37 cellular contexts compared by ENCODE assay signal in genomic region chr2:211631503-211631902, GRCh38.
"Had no signal": no experiment of that assay in that cellular context is flagged by ENCODE, and none has a peak within 500 bp of the region (broad histone marks: within the 10 kb centered on the region; RNA-seq: fewer than 3 reads in every experiment).

No MANE protein-coding gene starts in this region.

- H3K36me3 Mint-ChIP-seq: activated CD8-positive, alpha-beta memory T cell treated with anti-CD3 and anti-CD28 coated beads, Interleukin-2, amount 10 ng/mL, durations not matched to agents 7 days and 5 days; activated naive CD4-positive, alpha-beta T cell treated with anti-CD3 and anti-CD28 coated beads, Interleukin-2, amount 10 ng/mL, durations not matched to agents 7 days and 5 days; activated naive CD4-positive, alpha-beta T cell treated with anti-CD3 and anti-CD28 coated beads, Interleukin-2, amount 50 U/mL, for 24 hours; activated naive CD8-positive, alpha-beta T cell; activated naive CD8-positive, alpha-beta T cell treated with anti-CD3 and anti-CD28 coated beads, Interleukin-2, amount 10 ng/mL, durations not matched to agents 7 days and 5 days; WTC11 had no signal

- H3K4me3 ChIP-seq: ascending aorta, cardiac muscle cell, colonic mucosa had no signal

- H3K27me3 Mint-ChIP-seq: activated CD4-positive, alpha-beta memory T cell treated with anti-CD3 and anti-CD28 coated beads, Interleukin-2, amount 10 ng/mL, durations not matched to agents 7 days and 5 days; activated CD4-positive, alpha-beta T cell treated with anti-CD3 and anti-CD28 coated beads for 36 hours; activated CD4-positive, alpha-beta T cell treated with anti-CD3 and anti-CD28 coated beads, Interleukin-2, amount 10 ng/mL, durations not matched to agents 7 days and 5 days; activated CD8-positive, alpha-beta memory T cell treated with anti-CD3 and anti-CD28 coated beads, Interleukin-2, amount 10 ng/mL, durations not matched to agents 7 days and 5 days; activated naive CD4-positive, alpha-beta T cell treated with anti-CD3 and anti-CD28 coated beads, Interleukin-2, amount 10 ng/mL, durations not matched to agents 7 days and 5 days; activated naive CD4-positive, alpha-beta T cell treated with anti-CD3 and anti-CD28 coated beads, Interleukin-2, amount 50 U/mL, for 24 hours; activated naive CD8-positive, alpha-beta T cell; activated naive CD8-positive, alpha-beta T cell treated with anti-CD3 and anti-CD28 coated beads, Interleukin-2, amount 10 ng/mL, durations not matched to agents 7 days and 5 days; activated naive CD8-positive, alpha-beta T cell treated with anti-CD3 and anti-CD28 coated beads, Interleukin-2, amount 50 U/mL, for 24 hours; activated T-cell treated with anti-CD3 and anti-CD28 coated beads, Interleukin-2, amount 50 U/mL, for 24 hours; brain; central memory CD8-positive, alpha-beta T cell had no signal

- ATAC-seq: activated CD4-positive, alpha-beta T cell treated with anti-CD3 and anti-CD28 coated beads for 36 hours; activated CD4-positive, CD25-positive, alpha-beta regulatory T cell treated with anti-CD3 and anti-CD28 coated beads, Interleukin-2, amount 50 U/mL, for 24 hours; activated CD8-positive, alpha-beta memory T cell treated with anti-CD3 and anti-CD28 coated beads, Interleukin-2, amount 10 ng/mL, durations not matched to agents 7 days and 5 days; activated CD8-positive, alpha-beta T cell treated with anti-CD3 and anti-CD28 coated beads, Interleukin-2, amount 10 ng/mL, durations not matched to agents 7 days and 5 days; activated naive CD8-positive, alpha-beta T cell treated with anti-CD3 and anti-CD28 coated beads, Interleukin-2, amount 50 U/mL, for 24 hours; WTC11 had no signal

- H3K9me3 Mint-ChIP-seq: activated naive CD8-positive, alpha-beta T cell treated with anti-CD3 and anti-CD28 coated beads, Interleukin-2, amount 10 ng/mL, durations not matched to agents 7 days and 5 days had no signal

- H3K4me3 Mint-ChIP-seq: activated CD4-positive, alpha-beta memory T cell treated with anti-CD3 and anti-CD28 coated beads, Interleukin-2, amount 10 ng/mL, durations not matched to agents 7 days and 5 days; activated CD4-positive, alpha-beta T cell treated with anti-CD3 and anti-CD28 coated beads for 36 hours; activated CD4-positive, alpha-beta T cell treated with anti-CD3 and anti-CD28 coated beads, Interleukin-2, amount 10 ng/mL, durations not matched to agents 7 days and 5 days; activated CD8-positive, alpha-beta memory T cell treated with anti-CD3 and anti-CD28 coated beads, Interleukin-2, amount 10 ng/mL, durations not matched to agents 7 days and 5 days; activated CD8-positive, alpha-beta T cell treated with anti-CD3 and anti-CD28 coated beads, Interleukin-2, amount 10 ng/mL, durations not matched to agents 7 days and 5 days; activated naive CD4-positive, alpha-beta T cell treated with anti-CD3 and anti-CD28 coated beads, Interleukin-2, amount 10 ng/mL, durations not matched to agents 7 days and 5 days; activated naive CD4-positive, alpha-beta T cell treated with anti-CD3 and anti-CD28 coated beads, Interleukin-2, amount 50 U/mL, for 24 hours; activated naive CD8-positive, alpha-beta T cell; activated naive CD8-positive, alpha-beta T cell treated with anti-CD3 and anti-CD28 coated beads, Interleukin-2, amount 10 ng/mL, durations not matched to agents 7 days and 5 days; activated naive CD8-positive, alpha-beta T cell treated with anti-CD3 and anti-CD28 coated beads, Interleukin-2, amount 50 U/mL, for 24 hours; activated T-cell treated with anti-CD3 and anti-CD28 coated beads, Interleukin-2, amount 50 U/mL, for 24 hours; brain; central memory CD8-positive, alpha-beta T cell; T-helper 2 cell treated with Interferon-gamma antibody and Interleukin-4, amounts not matched to agents 5 μg/mL and 100 μg/mL, for 36 hours; WTC11 had no signal

- H3K36me3 ChIP-seq: ascending aorta, cardiac muscle cell, colonic mucosa, WERI-Rb-1 had no signal

- H3K9me3 ChIP-seq: colonic mucosa had no signal

- H3K4me1 ChIP-seq: ascending aorta, colonic mucosa had no signal

- H3K27ac Mint-ChIP-seq: activated CD4-positive, alpha-beta memory T cell treated with anti-CD3 and anti-CD28 coated beads, Interleukin-2, amount 10 ng/mL, durations not matched to agents 7 days and 5 days; activated CD4-positive, alpha-beta T cell treated with anti-CD3 and anti-CD28 coated beads for 36 hours; activated CD4-positive, alpha-beta T cell treated with anti-CD3 and anti-CD28 coated beads, Interleukin-2, amount 10 ng/mL, durations not matched to agents 7 days and 5 days; activated CD8-positive, alpha-beta memory T cell treated with anti-CD3 and anti-CD28 coated beads, Interleukin-2, amount 10 ng/mL, durations not matched to agents 7 days and 5 days; activated CD8-positive, alpha-beta T cell treated with anti-CD3 and anti-CD28 coated beads, Interleukin-2, amount 10 ng/mL, durations not matched to agents 7 days and 5 days; activated naive CD4-positive, alpha-beta T cell treated with anti-CD3 and anti-CD28 coated beads, Interleukin-2, amount 10 ng/mL, durations not matched to agents 7 days and 5 days; activated naive CD4-positive, alpha-beta T cell treated with anti-CD3 and anti-CD28 coated beads, Interleukin-2, amount 50 U/mL, for 24 hours; activated naive CD8-positive, alpha-beta T cell; activated naive CD8-positive, alpha-beta T cell treated with anti-CD3 and anti-CD28 coated beads, Interleukin-2, amount 10 ng/mL, durations not matched to agents 7 days and 5 days; activated naive CD8-positive, alpha-beta T cell treated with anti-CD3 and anti-CD28 coated beads, Interleukin-2, amount 50 U/mL, for 24 hours; activated T-cell treated with anti-CD3 and anti-CD28 coated beads, Interleukin-2, amount 50 U/mL, for 24 hours; activated T-helper 2 cell treated with anti-CD3 and anti-CD28 coated beads, Interferon-gamma antibody, Interleukin-2, Interleukin-4, amounts not matched to agents 10 μg/mL and 5 μg/mL and 100 μg/mL, durations not matched to agents 14 hours and 24 hours and 36 hours; brain; T-helper 2 cell treated with Interferon-gamma antibody and Interleukin-4, amounts not matched to agents 5 μg/mL and 100 μg/mL, for 36 hours; WTC11 had no signal

- DNase-seq: activated CD4-positive, alpha-beta memory T cell treated with anti-CD3 and anti-CD28 coated beads, Interleukin-2, amount 10 ng/mL, durations not matched to agents 7 days and 5 days; activated CD4-positive, alpha-beta T cell treated with anti-CD3 and anti-CD28 coated beads for 1 hour; activated CD4-positive, alpha-beta T cell treated with anti-CD3 and anti-CD28 coated beads for 36 hours; activated CD4-positive, alpha-beta T cell treated with anti-CD3 and anti-CD28 coated beads for 48 hours; activated CD4-positive, alpha-beta T cell treated with anti-CD3 and anti-CD28 coated beads, Interleukin-2, amount 10 ng/mL, durations not matched to agents 7 days and 5 days; activated CD4-positive, alpha-beta T cell treated with anti-CD3 and anti-CD28 coated beads, Interleukin-2, amount 50 U/mL, for 48 hours; activated CD4-positive, CD25-positive, alpha-beta regulatory T cell; activated CD8-positive, alpha-beta memory T cell treated with anti-CD3 and anti-CD28 coated beads for 24 hours; activated CD8-positive, alpha-beta memory T cell treated with anti-CD3 and anti-CD28 coated beads, Interleukin-2, amount 10 ng/mL, durations not matched to agents 7 days and 5 days; activated CD8-positive, alpha-beta memory T cell treated with anti-CD3 and anti-CD28 coated beads, Interleukin-2, amount 50 U/mL, for 48 hours; activated CD8-positive, alpha-beta T cell treated with anti-CD3 and anti-CD28 coated beads, Interleukin-2, amount 10 ng/mL, durations not matched to agents 7 days and 5 days; activated effector memory CD4-positive, alpha-beta T cell treated with Interleukin-2 at 50 U/mL for 16 hours; activated gamma-delta T cell; activated naive CD4-positive, alpha-beta T cell treated with anti-CD3 and anti-CD28 coated beads, Interleukin-2, amount 10 ng/mL, durations not matched to agents 7 days and 5 days; activated naive CD4-positive, alpha-beta T cell treated with Interleukin-2 at 50 U/mL for 16 hours; activated naive CD8-positive, alpha-beta T cell treated with anti-CD3 and anti-CD28 coated beads, Interleukin-2, amount 10 ng/mL, durations not matched to agents 7 days and 5 days; activated naive CD8-positive, alpha-beta T cell treated with anti-CD3 and anti-CD28 coated beads, Interleukin-2, amount 50 U/mL, for 24 hours; activated T-cell treated with anti-CD3 and anti-CD28 coated beads, Interleukin-2, amount 50 U/mL, for 24 hours; activated T-cell treated with anti-CD3 and anti-CD28 coated beads, Interleukin-2, amount 50 U/mL, for 48 hours; amygdala; anterior cingulate cortex; caudate nucleus; cerebellar nuclear complex; colonic mucosa; T-helper 2 cell; T-helper 9 cell; WERI-Rb-1 had no signal

- H3K4me1 Mint-ChIP-seq: activated CD4-positive, alpha-beta memory T cell treated with anti-CD3 and anti-CD28 coated beads, Interleukin-2, amount 10 ng/mL, durations not matched to agents 7 days and 5 days; activated CD4-positive, alpha-beta T cell treated with anti-CD3 and anti-CD28 coated beads for 36 hours; activated CD4-positive, alpha-beta T cell treated with anti-CD3 and anti-CD28 coated beads, Interleukin-2, amount 10 ng/mL, durations not matched to agents 7 days and 5 days; activated CD8-positive, alpha-beta memory T cell treated with anti-CD3 and anti-CD28 coated beads, Interleukin-2, amount 10 ng/mL, durations not matched to agents 7 days and 5 days; activated naive CD4-positive, alpha-beta T cell treated with anti-CD3 and anti-CD28 coated beads, Interleukin-2, amount 10 ng/mL, durations not matched to agents 7 days and 5 days; activated naive CD4-positive, alpha-beta T cell treated with anti-CD3 and anti-CD28 coated beads, Interleukin-2, amount 50 U/mL, for 24 hours; activated naive CD8-positive, alpha-beta T cell treated with anti-CD3 and anti-CD28 coated beads, Interleukin-2, amount 10 ng/mL, durations not matched to agents 7 days and 5 days; activated naive CD8-positive, alpha-beta T cell treated with anti-CD3 and anti-CD28 coated beads, Interleukin-2, amount 50 U/mL, for 24 hours; brain; central memory CD8-positive, alpha-beta T cell; WTC11 had no signal

- H3K27ac ChIP-seq: ascending aorta, cardiac muscle cell, colonic mucosa, WERI-Rb-1 had no signal

- H3K27me3 ChIP-seq: ascending aorta, cardiac muscle cell, colonic mucosa had no signal
